2 cellular contexts compared by ENCODE assay signal in genomic region chr20:61173267-61173666, GRCh38.
TF ChIP-seq lines count a peak whose summit lies in the region.

No MANE protein-coding gene starts in this region.

TF ChIP-seq in HepG2, 621 proteins besides CTCF, POLR2A, EP300 and RAD21 (continues in another document):
- TF ChIP-seq ZNF276 (CRISPR knock-in tag; IDR thresholded peaks at IDR 0.05; ENCODE audit: low read depth) (no peak), YEATS2 (CRISPR knock-in tag; IDR thresholded peaks at IDR 0.05; ENCODE audit: borderline replicate concordance) (no peak), GLI4 (CRISPR knock-in tag; IDR thresholded peaks at IDR 0.05; ENCODE audit: borderline replicate concordance) (no peak), ZNF660 (CRISPR knock-in tag; IDR thresholded peaks at IDR 0.05; ENCODE audit: borderline replicate concordance, low read depth) (no peak), THAP11 (CRISPR knock-in tag; IDR thresholded peaks at IDR 0.05) (no peak), ZNF501 (CRISPR knock-in tag; IDR thresholded peaks at IDR 0.05) (no peak), ZNF414 (CRISPR knock-in tag; IDR thresholded peaks at IDR 0.05) (no peak), GTF3A (CRISPR knock-in tag; conservative IDR thresholded peaks at IDR 0.05) (no peak), ZSCAN25 (CRISPR knock-in tag; IDR thresholded peaks at IDR 0.05) (no peak), NR1H2 (CRISPR knock-in tag; IDR thresholded peaks at IDR 0.05; ENCODE audit: borderline replicate concordance, low read depth) (no peak), SOX6 (IDR thresholded peaks at IDR 0.05) (peak; percentile 95), SOX6 (CRISPR knock-in tag; IDR thresholded peaks at IDR 0.05) (no peak), MIXL1 (CRISPR knock-in tag; IDR thresholded peaks at IDR 0.05) (no peak), TGIF2 (CRISPR knock-in tag; IDR thresholded peaks at IDR 0.05) (no peak), FIP1L1 (IDR thresholded peaks at IDR 0.05; ENCODE audit: borderline replicate concordance, insufficient read depth, low read depth, low read length) (no peak), GZF1 (CRISPR knock-in tag; IDR thresholded peaks at IDR 0.05) (no peak), NR2F1 (CRISPR knock-in tag; IDR thresholded peaks at IDR 0.05) (no peak), RFXANK (CRISPR knock-in tag; IDR thresholded peaks at IDR 0.05) (no peak), ZNF558 (CRISPR knock-in tag; IDR thresholded peaks at IDR 0.05; ENCODE audit: borderline replicate concordance) (no peak)
- TF ChIP-seq, protein P1, sequence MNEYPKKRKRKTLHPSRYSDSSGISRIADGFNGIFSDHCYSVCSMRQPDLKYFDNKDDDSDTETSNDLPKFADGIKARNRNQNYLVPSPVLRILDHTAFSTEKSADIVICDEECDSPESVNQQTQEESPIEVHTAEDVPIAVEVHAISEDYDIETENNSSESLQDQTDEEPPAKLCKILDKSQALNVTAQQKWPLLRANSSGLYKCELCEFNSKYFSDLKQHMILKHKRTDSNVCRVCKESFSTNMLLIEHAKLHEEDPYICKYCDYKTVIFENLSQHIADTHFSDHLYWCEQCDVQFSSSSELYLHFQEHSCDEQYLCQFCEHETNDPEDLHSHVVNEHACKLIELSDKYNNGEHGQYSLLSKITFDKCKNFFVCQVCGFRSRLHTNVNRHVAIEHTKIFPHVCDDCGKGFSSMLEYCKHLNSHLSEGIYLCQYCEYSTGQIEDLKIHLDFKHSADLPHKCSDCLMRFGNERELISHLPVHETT (CRISPR knock-in tag; conservative IDR thresholded peaks at IDR 0.05), result no peak
- TF ChIP-seq, protein P2, sequence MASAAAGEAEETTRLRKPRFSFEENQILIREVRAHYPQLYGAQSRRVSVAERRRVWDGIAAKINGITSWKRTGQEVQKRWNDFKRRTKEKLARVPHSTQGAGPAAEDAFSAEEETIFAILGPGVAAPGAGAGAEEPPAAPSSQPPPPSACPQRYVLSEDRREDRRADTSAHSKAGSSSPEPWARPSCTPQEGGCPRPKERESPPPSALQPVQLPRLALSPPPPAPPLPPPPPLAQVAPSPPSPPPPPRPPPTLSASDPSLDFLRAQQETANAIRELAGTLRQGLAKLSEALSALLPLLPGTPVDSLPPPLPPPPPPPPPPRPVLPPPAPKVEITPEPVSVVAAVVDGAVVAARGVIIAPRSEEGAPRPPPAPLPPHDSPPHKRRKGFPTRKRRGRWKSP (CRISPR knock-in tag; IDR thresholded peaks at IDR 0.05), result no peak
- TF ChIP-seq, protein P3, sequence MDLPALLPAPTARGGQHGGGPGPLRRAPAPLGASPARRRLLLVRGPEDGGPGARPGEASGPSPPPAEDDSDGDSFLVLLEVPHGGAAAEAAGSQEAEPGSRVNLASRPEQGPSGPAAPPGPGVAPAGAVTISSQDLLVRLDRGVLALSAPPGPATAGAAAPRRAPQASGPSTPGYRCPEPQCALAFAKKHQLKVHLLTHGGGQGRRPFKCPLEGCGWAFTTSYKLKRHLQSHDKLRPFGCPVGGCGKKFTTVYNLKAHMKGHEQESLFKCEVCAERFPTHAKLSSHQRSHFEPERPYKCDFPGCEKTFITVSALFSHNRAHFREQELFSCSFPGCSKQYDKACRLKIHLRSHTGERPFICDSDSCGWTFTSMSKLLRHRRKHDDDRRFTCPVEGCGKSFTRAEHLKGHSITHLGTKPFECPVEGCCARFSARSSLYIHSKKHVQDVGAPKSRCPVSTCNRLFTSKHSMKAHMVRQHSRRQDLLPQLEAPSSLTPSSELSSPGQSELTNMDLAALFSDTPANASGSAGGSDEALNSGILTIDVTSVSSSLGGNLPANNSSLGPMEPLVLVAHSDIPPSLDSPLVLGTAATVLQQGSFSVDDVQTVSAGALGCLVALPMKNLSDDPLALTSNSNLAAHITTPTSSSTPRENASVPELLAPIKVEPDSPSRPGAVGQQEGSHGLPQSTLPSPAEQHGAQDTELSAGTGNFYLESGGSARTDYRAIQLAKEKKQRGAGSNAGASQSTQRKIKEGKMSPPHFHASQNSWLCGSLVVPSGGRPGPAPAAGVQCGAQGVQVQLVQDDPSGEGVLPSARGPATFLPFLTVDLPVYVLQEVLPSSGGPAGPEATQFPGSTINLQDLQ (CRISPR knock-in tag; IDR thresholded peaks at IDR 0.05), result no peak

TF ChIP-seq in GM12878, 131 proteins besides CTCF, POLR2A, EP300 and RAD21:
- TF ChIP-seq, protein P4, sequence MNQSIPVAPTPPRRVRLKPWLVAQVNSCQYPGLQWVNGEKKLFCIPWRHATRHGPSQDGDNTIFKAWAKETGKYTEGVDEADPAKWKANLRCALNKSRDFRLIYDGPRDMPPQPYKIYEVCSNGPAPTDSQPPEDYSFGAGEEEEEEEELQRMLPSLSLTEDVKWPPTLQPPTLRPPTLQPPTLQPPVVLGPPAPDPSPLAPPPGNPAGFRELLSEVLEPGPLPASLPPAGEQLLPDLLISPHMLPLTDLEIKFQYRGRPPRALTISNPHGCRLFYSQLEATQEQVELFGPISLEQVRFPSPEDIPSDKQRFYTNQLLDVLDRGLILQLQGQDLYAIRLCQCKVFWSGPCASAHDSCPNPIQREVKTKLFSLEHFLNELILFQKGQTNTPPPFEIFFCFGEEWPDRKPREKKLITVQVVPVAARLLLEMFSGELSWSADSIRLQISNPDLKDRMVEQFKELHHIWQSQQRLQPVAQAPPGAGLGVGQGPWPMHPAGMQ (IDR thresholded peaks at IDR 0.05; ENCODE audit: borderline replicate concordance), result 0 out of 2 replicates have a peak, but pooled peaks have one; percentile 34
- TF ChIP-seq, protein P5, sequence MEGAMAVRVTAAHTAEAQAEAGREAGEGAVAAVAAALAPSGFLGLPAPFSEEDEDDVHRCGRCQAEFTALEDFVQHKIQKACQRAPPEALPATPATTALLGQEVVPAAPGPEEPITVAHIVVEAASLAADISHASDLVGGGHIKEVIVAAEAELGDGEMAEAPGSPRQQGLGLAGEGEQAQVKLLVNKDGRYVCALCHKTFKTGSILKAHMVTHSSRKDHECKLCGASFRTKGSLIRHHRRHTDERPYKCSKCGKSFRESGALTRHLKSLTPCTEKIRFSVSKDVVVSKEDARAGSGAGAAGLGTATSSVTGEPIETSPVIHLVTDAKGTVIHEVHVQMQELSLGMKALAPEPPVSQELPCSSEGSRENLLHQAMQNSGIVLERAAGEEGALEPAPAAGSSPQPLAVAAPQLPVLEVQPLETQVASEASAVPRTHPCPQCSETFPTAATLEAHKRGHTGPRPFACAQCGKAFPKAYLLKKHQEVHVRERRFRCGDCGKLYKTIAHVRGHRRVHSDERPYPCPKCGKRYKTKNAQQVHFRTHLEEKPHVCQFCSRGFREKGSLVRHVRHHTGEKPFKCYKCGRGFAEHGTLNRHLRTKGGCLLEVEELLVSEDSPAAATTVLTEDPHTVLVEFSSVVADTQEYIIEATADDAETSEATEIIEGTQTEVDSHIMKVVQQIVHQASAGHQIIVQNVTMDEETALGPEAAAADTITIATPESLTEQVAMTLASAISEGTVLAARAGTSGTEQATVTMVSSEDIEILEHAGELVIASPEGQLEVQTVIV (IDR thresholded peaks at IDR 0.05; ENCODE audit: borderline replicate concordance, partially characterized antibody), result peak; percentile 45
- TF ChIP-seq PAX5 (IDR thresholded peaks at IDR 0.05; ENCODE audit: borderline replicate concordance, low read depth, low read length) (no peak), MEF2A (IDR thresholded peaks at IDR 0.05; ENCODE audit: insufficient read depth, low read depth, low read length) (no peak), BRCA1 (IDR thresholded peaks at IDR 0.05; ENCODE audit: low read depth, low read length) (no peak)
- TF ChIP-seq, protein P6, sequence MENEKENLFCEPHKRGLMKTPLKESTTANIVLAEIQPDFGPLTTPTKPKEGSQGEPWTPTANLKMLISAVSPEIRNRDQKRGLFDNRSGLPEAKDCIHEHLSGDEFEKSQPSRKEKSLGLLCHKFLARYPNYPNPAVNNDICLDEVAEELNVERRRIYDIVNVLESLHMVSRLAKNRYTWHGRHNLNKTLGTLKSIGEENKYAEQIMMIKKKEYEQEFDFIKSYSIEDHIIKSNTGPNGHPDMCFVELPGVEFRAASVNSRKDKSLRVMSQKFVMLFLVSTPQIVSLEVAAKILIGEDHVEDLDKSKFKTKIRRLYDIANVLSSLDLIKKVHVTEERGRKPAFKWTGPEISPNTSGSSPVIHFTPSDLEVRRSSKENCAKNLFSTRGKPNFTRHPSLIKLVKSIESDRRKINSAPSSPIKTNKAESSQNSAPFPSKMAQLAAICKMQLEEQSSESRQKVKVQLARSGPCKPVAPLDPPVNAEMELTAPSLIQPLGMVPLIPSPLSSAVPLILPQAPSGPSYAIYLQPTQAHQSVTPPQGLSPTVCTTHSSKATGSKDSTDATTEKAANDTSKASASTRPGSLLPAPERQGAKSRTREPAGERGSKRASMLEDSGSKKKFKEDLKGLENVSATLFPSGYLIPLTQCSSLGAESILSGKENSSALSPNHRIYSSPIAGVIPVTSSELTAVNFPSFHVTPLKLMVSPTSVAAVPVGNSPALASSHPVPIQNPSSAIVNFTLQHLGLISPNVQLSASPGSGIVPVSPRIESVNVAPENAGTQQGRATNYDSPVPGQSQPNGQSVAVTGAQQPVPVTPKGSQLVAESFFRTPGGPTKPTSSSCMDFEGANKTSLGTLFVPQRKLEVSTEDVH (IDR thresholded peaks at IDR 0.05; ENCODE audit: low read depth, partially characterized antibody), result no peak
